ENCODE assay signal across 27 cellular contexts in genomic region chr2:16350211-16350610, GRCh38.
"Had no signal": no experiment of that assay in that cellular context is flagged by ENCODE, and none has a peak within 500 bp of the region (broad histone marks: within the 10 kb centered on the region; RNA-seq: fewer than 3 reads in every experiment).

No MANE protein-coding gene starts in this region.

- FAIRE-seq: colon, endometrium, endothelial cell of umbilical vein, frontal cortex had no signal

- H3K36me3 ChIP-seq: colonic mucosa, esophagus muscularis mucosa, esophagus squamous epithelium, gastrocnemius medialis, gastroesophageal sphincter, heart left ventricle, heart right ventricle had no signal

- H3K4me3 ChIP-seq: colonic mucosa, coronary artery, dorsolateral prefrontal cortex, esophagus muscularis mucosa, esophagus squamous epithelium, gastrocnemius medialis, gastroesophageal sphincter, heart left ventricle, heart right ventricle, hepatocyte had no signal

- H3K9me3 ChIP-seq: colonic mucosa, esophagus squamous epithelium, gastrocnemius medialis had no signal

- H3K27me3 ChIP-seq: colonic mucosa, dorsolateral prefrontal cortex, esophagus muscularis mucosa, esophagus squamous epithelium, foreskin keratinocyte, gastrocnemius medialis, gastroesophageal sphincter, heart left ventricle, heart right ventricle, hepatocyte had no signal

- H3K4me1 ChIP-seq: colonic mucosa, esophagus muscularis mucosa, esophagus squamous epithelium, foreskin keratinocyte, gastrocnemius medialis, gastroesophageal sphincter, heart left ventricle, heart right ventricle had no signal

- DNase-seq: colonic mucosa; cortex of kidney; dermis blood vessel endothelial cell; dorsolateral prefrontal cortex; effector CD4-positive, alpha-beta T cell; effector CD8-positive, alpha-beta T cell; effector memory CD4-positive, alpha-beta T cell; effector memory CD8-positive, alpha-beta T cell; endodermal cell; erythroblast; esophagus squamous epithelium; foreskin fibroblast; foreskin keratinocyte; foreskin melanocyte; gastrocnemius medialis; glutamatergic neuron; head of caudate nucleus; heart left ventricle; heart right ventricle had no signal
